Comparison of ENCODE assay signal across 1 cellular context in genomic region chr10:6195891-6196290, GRCh38.
TF ChIP-seq lines count a peak whose summit lies in the region.

No MANE protein-coding gene starts in this region.

TF ChIP-seq in endothelial cell of umbilical vein, 7 proteins besides CTCF, POLR2A, EP300 and RAD21 (continued from another document):
- TF ChIP-seq GATA2 (IDR thresholded peaks at IDR 0.05; ENCODE audit: insufficient read depth, insufficient read length, low read depth, low read length) (no peak), MAX (IDR thresholded peaks at IDR 0.05; ENCODE audit: insufficient read depth, insufficient read length) (no peak), FOS (IDR thresholded peaks at IDR 0.05; ENCODE audit: borderline replicate concordance, insufficient read depth, low read length) (no peak)
